7 cellular contexts compared by ENCODE assay signal in genomic region chr6:1614448-1614766, GRCh38. TPM values are rescaled to one million over a fixed set of nuclear protein-coding genes. Genes with fewer than 3 reads are reported as not detected.
A peak's percentile ranks its signal among the peaks of the same experiment; 100 is the strongest.
DNase-seq lines count a peak whose midpoint lies in the region; TF ChIP-seq lines count a peak whose summit lies in the region.

No MANE protein-coding gene starts in this region.

- H3K9ac ChIP-seq in HUES6 (ENCODE audit: low read length), result peak overlapping the region; percentile 71

- no peaks in the 10 kb centered on the region for H3K9me3 ChIP-seq in HUES6 (ENCODE audit: control insufficient read depth, insufficient read depth, low read depth, low read length)
- no peaks in the 10 kb centered on the region for H3K9me3 ChIP-seq in stomach

- TF ChIP-seq CTCF in brain microvascular endothelial cell (IDR thresholded peaks at IDR 0.05; ENCODE audit: low read depth, low read length, missing control alignments), result no peak
- no peak for TF ChIP-seq CTCF in stomach (IDR thresholded peaks at IDR 0.05)

- H3K27ac ChIP-seq in HUES6 (ENCODE audit: low read depth, low read length) (no peak overlapping the region), brain microvascular endothelial cell (peak overlapping the region; percentile 68), stomach (peak overlapping the region in 1 of 5 donors; percentile 36)

- TF ChIP-seq EP300 in stomach (IDR thresholded peaks at IDR 0.05), result no peak

- WGBS in stomach, 5 donors, result 5 to 12% (median 8%) methylated on average over 21 to 39 of the region's 39 CpGs

- peaks cover 97% of the 10 kb centered on the region for H3K27me3 ChIP-seq in HUES6 (ENCODE audit: control insufficient read depth, insufficient read depth, low read length)
- H3K27me3 ChIP-seq in brain microvascular endothelial cell (replicated peaks), result peaks cover 3% of the 10 kb centered on the region
- H3K27me3 ChIP-seq in stomach, result peaks cover 21 to 97% (median 77%) of the 10 kb centered on the region in 3 donors

- intact Hi-C loops in stomach (cut with DNase I; ENCODE audit: low total_unique reads), result no loop called here

- no peaks in the 10 kb centered on the region for H3K36me3 ChIP-seq in HUES6 (ENCODE audit: control insufficient read depth, insufficient read depth, low read length)
- H3K36me3 ChIP-seq in brain microvascular endothelial cell (replicated peaks), result no peaks in the 10 kb centered on the region
- no peaks in the 10 kb centered on the region for H3K36me3 ChIP-seq in stomach

- H3K4me1 ChIP-seq in HUES6 (ENCODE audit: control insufficient read depth, insufficient read depth, low read length), result peaks cover 26% of the 10 kb centered on the region; the same call in 1 of the 2 replicates
- peaks cover 28 to 51% (median 40%) of the 10 kb centered on the region in 4 donors for H3K4me1 ChIP-seq in stomach

- DNase-seq in brain microvascular endothelial cell (no peak), left kidney (ENCODE audit: low read depth, low spot score) (peak; percentile 46), stomach (no peak), DMS79 treated with DMSO at 0.1 percent for 48 hours (lab: John Stamatoyannopoulos, UW) (no peak), SKM-1 (lab: John Stamatoyannopoulos, UW; ENCODE audit: unreplicated experiment) (no peak), NCI-H2107 (lab: John Stamatoyannopoulos, UW) (no peak)

- H3K4me3 ChIP-seq in HUES6 (ENCODE audit: low read depth, low read length) (peak overlapping the region; percentile 52), brain microvascular endothelial cell (ENCODE audit: low read depth, low read length) (peak overlapping the region; percentile 65), stomach (peak overlapping the region; percentile 22 to 50 (median 32))

- in situ Hi-C loops in brain microvascular endothelial cell (cut with HindIII; ENCODE audit: low pct_ligation_motif_present, low sequenced_read_pairs), result loop anchor here (25.0 kb wide), 2 partner anchors 498 to 748 kb away; no protein-coding TSS in a partner anchor

- no peak for TF ChIP-seq POLR2A in stomach (IDR thresholded peaks at IDR 0.05)

RNA-seq across cellular contexts. Expression of gene FOXC1, which starts 4.7 kb away (rescaled TPM):
- total RNA-seq in stomach, result 1 to 10 TPM; 2.0 to 8.3 (median 4.7) TPM
- polyA plus RNA-seq in stomach, result 1 to 10 TPM in 1 of 3 donors, under 1 TPM in 2; 0.25 to 1.7 (median 0.31) TPM
